Comparison of ENCODE assay signal across 1 cellular context in genomic region chr16:67594956-67595355, GRCh38.
TF ChIP-seq lines count a peak whose summit lies in the region.

No MANE protein-coding gene starts in this region.

TF ChIP-seq in SK-N-SH, 30 proteins besides CTCF, POLR2A, EP300 and RAD21 (continued from another document):
- TF ChIP-seq REST (IDR thresholded peaks at IDR 0.05; ENCODE audit: low read depth, low read length) = no peak
